ENCODE assay signal across 9 cellular contexts in the genomic region with DNA sequence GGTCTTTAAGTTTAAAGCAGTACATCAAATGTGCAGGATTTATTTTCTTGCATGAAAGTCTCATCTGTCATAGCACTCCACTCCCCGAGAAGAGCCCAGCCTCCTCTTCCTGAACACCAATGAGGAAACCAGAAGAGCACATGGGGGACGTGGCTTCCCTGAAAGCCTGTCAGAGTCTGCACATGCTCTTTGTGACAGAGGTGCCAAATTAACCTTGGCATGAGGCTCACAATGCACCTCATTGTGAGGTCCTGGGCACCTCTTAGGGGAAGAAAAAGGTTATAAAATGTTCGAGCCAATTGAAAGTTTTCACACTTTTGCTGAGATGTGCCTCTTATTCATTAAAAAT.
A peak's percentile ranks its signal among the peaks of the same experiment; 100 is the strongest.
DNase-seq lines count a peak whose midpoint lies in the region; ATAC-seq and TF ChIP-seq lines count a peak whose summit lies in the region.
"Had no signal": no experiment of that assay in that cellular context is flagged by ENCODE, and none has a peak within 500 bp of the region (broad histone marks: within the 10 kb centered on the region; RNA-seq: fewer than 3 reads in every experiment).

No MANE protein-coding gene starts in this region.

- H3K27ac ChIP-seq in Peyer's patch (peak overlapping the region in 3 of 4 donors; percentile 4 to 53 (median 23)), muscle layer of colon (ENCODE audit: low read depth, low read length) (peak overlapping the region; percentile 68)

- no peak for TF ChIP-seq POLR2A in Peyer's patch (IDR thresholded peaks at IDR 0.05)

- peak overlapping the region; percentile 21 to 25 for H3K4me3 Mint-ChIP-seq in effector memory CD8-positive, alpha-beta T cell
- H3K4me3 Mint-ChIP-seq in stimulated activated naive B cell treated with anti-CD40 and anti-IgM and Interleukin-4, amounts not matched to agents 10 μg/mL and 1 μg/mL and 100 μg/mL, for 72 hours, result no peak overlapping the region
- H3K4me3 Mint-ChIP-seq: naive B cell had no signal

- TF ChIP-seq CTCF in Peyer's patch (IDR thresholded peaks at IDR 0.05), result no peak

- no peaks in the 10 kb centered on the region for H3K9me3 ChIP-seq in Peyer's patch
- no peaks in the 10 kb centered on the region for H3K9me3 ChIP-seq in muscle layer of colon (ENCODE audit: low read length)

- H3K36me3 Mint-ChIP-seq in effector memory CD8-positive, alpha-beta T cell (ENCODE audit: insufficient read depth), result no peaks in the 10 kb centered on the region
- H3K36me3 Mint-ChIP-seq in stimulated activated naive B cell treated with anti-CD40 and anti-IgM and Interleukin-4, amounts not matched to agents 10 μg/mL and 1 μg/mL and 100 μg/mL, for 72 hours, result no peaks in the 10 kb centered on the region

- no peaks in the 10 kb centered on the region for H3K9me3 Mint-ChIP-seq in effector memory CD8-positive, alpha-beta T cell
- H3K9me3 Mint-ChIP-seq in stimulated activated naive B cell treated with anti-CD40 and anti-IgM and Interleukin-4, amounts not matched to agents 10 μg/mL and 1 μg/mL and 100 μg/mL, for 72 hours, result peaks cover 0 to 1% of the 10 kb centered on the region in 2 donors

- peak; percentile 48 for ATAC-seq in effector memory CD8-positive, alpha-beta T cell (replicated peaks)
- ATAC-seq in stimulated activated naive B cell treated with anti-CD40 and anti-IgM and Interleukin-4, amounts not matched to agents 10 μg/mL and 1 μg/mL and 100 μg/mL, for 72 hours (replicated peaks), result no peak

- DNase-seq in DMS53 treated with DMSO at 0.1 percent for 48 hours (lab: John Stamatoyannopoulos, UW; ENCODE audit: unreplicated experiment) (peak; percentile 34), HT1080 (ENCODE audit: low read depth) (peak; percentile 44), Peyer's patch (peak in 1 of 3 donors; percentile 65), NCI-H187 treated with DMSO at 0.1 percent for 48 hours (lab: John Stamatoyannopoulos, UW) (no peak), GM19240 (ENCODE audit: insufficient read length, low spot score) (no peak)
- no peak for DNase-seq in effector memory CD8-positive, alpha-beta T cell
- no peak for DNase-seq in stimulated activated naive B cell treated with anti-CD40 and anti-IgM and Interleukin-4, amounts not matched to agents 10 μg/mL and 1 μg/mL and 100 μg/mL, for 72 hours
- DNase-seq: naive B cell had no signal

- H3K27me3 ChIP-seq in Peyer's patch (no peaks in the 10 kb centered on the region), muscle layer of colon (ENCODE audit: control insufficient read depth in 1 of 2, insufficient read depth in 2 of 2, low read length in 2 of 2) (no peaks in the 10 kb centered on the region)

- H3K4me1 ChIP-seq in Peyer's patch, result peaks cover 0 to 8% (median 0%) of the 10 kb centered on the region in 4 donors
- H3K4me1 ChIP-seq in muscle layer of colon (ENCODE audit: insufficient read depth, low read length), result peaks cover 14% of the 10 kb centered on the region

- H3K9ac ChIP-seq in muscle layer of colon (ENCODE audit: low read length), result no peak overlapping the region

- no peaks in the 10 kb centered on the region for H3K27me3 Mint-ChIP-seq in effector memory CD8-positive, alpha-beta T cell
- H3K27me3 Mint-ChIP-seq in stimulated activated naive B cell treated with anti-CD40 and anti-IgM and Interleukin-4, amounts not matched to agents 10 μg/mL and 1 μg/mL and 100 μg/mL, for 72 hours, result no peaks in the 10 kb centered on the region

- peak overlapping the region in 1 of 2 donors; percentile 22 for H3K27ac Mint-ChIP-seq in effector memory CD8-positive, alpha-beta T cell
- H3K27ac Mint-ChIP-seq in stimulated activated naive B cell treated with anti-CD40 and anti-IgM and Interleukin-4, amounts not matched to agents 10 μg/mL and 1 μg/mL and 100 μg/mL, for 72 hours, result no peak overlapping the region
- H3K27ac Mint-ChIP-seq: naive B cell had no signal

- H3K4me3 ChIP-seq in Peyer's patch (peak overlapping the region in 3 of 4 donors; percentile 13 to 49 (median 48)), muscle layer of colon (ENCODE audit: low read depth in 1 of 2, low read length in 2 of 2) (peak overlapping the region; percentile 69)

- peaks cover 10 to 11% of the 10 kb centered on the region in 2 donors for H3K4me1 Mint-ChIP-seq in effector memory CD8-positive, alpha-beta T cell (ENCODE audit: low read depth in 2 of 2)
- peaks cover 8 to 20% of the 10 kb centered on the region in 2 donors for H3K4me1 Mint-ChIP-seq in stimulated activated naive B cell treated with anti-CD40 and anti-IgM and Interleukin-4, amounts not matched to agents 10 μg/mL and 1 μg/mL and 100 μg/mL, for 72 hours

- H3K36me3 ChIP-seq in Peyer's patch (no peaks in the 10 kb centered on the region), muscle layer of colon (ENCODE audit: insufficient read depth, low read length) (no peaks in the 10 kb centered on the region)

Comparison
In these comparisons a context has a peak if more than half of its experiments do, and no peak if none do; other contexts are left out.
1. DNase-seq: peak in DMS53 treated with DMSO at 0.1 percent for 48 hours (single experiment) and HT1080 (single experiment); none in effector memory CD8-positive, alpha-beta T cell (0 of 3), NCI-H187 treated with DMSO at 0.1 percent for 48 hours (single experiment), GM19240 (single experiment) and stimulated activated naive B cell treated with anti-CD40 and anti-IgM and Interleukin-4, amounts not matched to agents 10 μg/mL and 1 μg/mL and 100 μg/mL, for 72 hours (single experiment).
2. H3K4me3 Mint-ChIP-seq: peak in effector memory CD8-positive, alpha-beta T cell (2 of 2); none in stimulated activated naive B cell treated with anti-CD40 and anti-IgM and Interleukin-4, amounts not matched to agents 10 μg/mL and 1 μg/mL and 100 μg/mL, for 72 hours (0 of 2).